ENCODE assay signal across 8 cellular contexts in genomic region chr12:76820888-76821482, GRCh38. TPM values are rescaled to one million over a fixed set of nuclear protein-coding genes. Genes with fewer than 3 reads are reported as not detected.
DNase-seq lines count a peak whose midpoint lies in the region; ATAC-seq and TF ChIP-seq lines count a peak whose summit lies in the region.

No MANE protein-coding gene starts in this region.

- H3K4me1 Mint-ChIP-seq in activated CD4-positive, alpha-beta T cell treated with anti-CD3 and anti-CD28 coated beads, Interleukin-2, amount 10 ng/mL, durations not matched to agents 7 days and 5 days, result no peaks in the 10 kb centered on the region

- DNase-seq in AG04449 (ENCODE audit: low read depth, low spot score) (no peak), GM13977 (ENCODE audit: low spot score) (no peak), RWPE1 (ENCODE audit: low spot score) (peak; percentile 47), fibroblast of villous mesenchyme (ENCODE audit: low read depth) (peak; percentile 38), smooth muscle cell of the brain vasculature (ENCODE audit: low read depth, low spot score) (peak; percentile 6)
- no peak for DNase-seq in activated CD4-positive, alpha-beta T cell treated with anti-CD3 and anti-CD28 coated beads, Interleukin-2, amount 10 ng/mL, durations not matched to agents 7 days and 5 days

- H3K27me3 Mint-ChIP-seq in activated CD4-positive, alpha-beta T cell treated with anti-CD3 and anti-CD28 coated beads, Interleukin-2, amount 10 ng/mL, durations not matched to agents 7 days and 5 days, result no peaks in the 10 kb centered on the region

- ATAC-seq in GM18868 (IDR thresholded peaks at IDR 0.05; ENCODE audit: unreplicated experiment), result no peak
- no peak for ATAC-seq in HG02973 (IDR thresholded peaks at IDR 0.05; ENCODE audit: unreplicated experiment)

- CTCF ChIA-PET in AG04449 (lab: Yijun Ruan, JAX), result interaction anchor here (0.6 to 3.4 kb wide), 30 partner anchors 9 to 262 kb away, joined by 3 to 29 read pairs (median 4); no protein-coding TSS in a partner anchor
- CTCF ChIA-PET in RWPE1 (lab: Yijun Ruan, JAX), result interaction anchor here (0.6 to 1.2 kb wide), 8 partner anchors 9 to 1265 kb away, joined by 3 to 8 read pairs (median 4); no protein-coding TSS in a partner anchor
- CTCF ChIA-PET in activated CD4-positive, alpha-beta T cell treated with anti-CD3 and anti-CD28 coated beads, Interleukin-2, amount 10 ng/mL, durations not matched to agents 7 days and 5 days (lab: Charles Lee), result interaction anchor here (1.2 kb wide), 1 partner anchor 20 kb away, joined by 3 read pairs; no protein-coding TSS in a partner anchor

- H3K27ac Mint-ChIP-seq in activated CD4-positive, alpha-beta T cell treated with anti-CD3 and anti-CD28 coated beads, Interleukin-2, amount 10 ng/mL, durations not matched to agents 7 days and 5 days, result no peak overlapping the region

- H3K27ac ChIP-seq in RWPE1, result no peak overlapping the region

- POLR2A ChIA-PET in AG04449 (lab: Yijun Ruan, JAX) (no interaction called here), RWPE1 (lab: Yijun Ruan, JAX; ENCODE audit: low non-redundant PET) (no interaction called here)
- POLR2A ChIA-PET in activated CD4-positive, alpha-beta T cell treated with anti-CD3 and anti-CD28 coated beads, Interleukin-2, amount 10 ng/mL, durations not matched to agents 7 days and 5 days (lab: Charles Lee), result no interaction called here

- in situ Hi-C loops in GM13977 (cut with MboI; ENCODE audit: low pct_unique_long_range_greater_than_20kb, low sequenced_read_pairs, unreplicated experiment), result no loop called here

- TF ChIP-seq CTCF in AG04449 (IDR thresholded peaks at IDR 0.05; ENCODE audit: insufficient read depth, low read length, missing control alignments) (peak; percentile 72), GM13977 (IDR thresholded peaks at IDR 0.05; ENCODE audit: extremely low read depth, insufficient read depth, missing control alignments) (peak; percentile 28), RWPE1 (conservative IDR thresholded peaks at IDR 0.05; ENCODE audit: low read depth) (peak; percentile 69), fibroblast of villous mesenchyme (IDR thresholded peaks at IDR 0.05; ENCODE audit: insufficient read depth, low read depth, low read length) (peak; percentile 71)

- no peaks in the 10 kb centered on the region for H3K9me3 Mint-ChIP-seq in activated CD4-positive, alpha-beta T cell treated with anti-CD3 and anti-CD28 coated beads, Interleukin-2, amount 10 ng/mL, durations not matched to agents 7 days and 5 days

- peaks cover 3% of the 10 kb centered on the region for H3K36me3 Mint-ChIP-seq in activated CD4-positive, alpha-beta T cell treated with anti-CD3 and anti-CD28 coated beads, Interleukin-2, amount 10 ng/mL, durations not matched to agents 7 days and 5 days (ENCODE audit: low read depth)

- H3K4me3 ChIP-seq in AG04449 (ENCODE audit: low read depth, low read length) (no peak overlapping the region), fibroblast of villous mesenchyme (ENCODE audit: low read depth, low read length) (no peak overlapping the region)

- H3K4me3 Mint-ChIP-seq in activated CD4-positive, alpha-beta T cell treated with anti-CD3 and anti-CD28 coated beads, Interleukin-2, amount 10 ng/mL, durations not matched to agents 7 days and 5 days, result no peak overlapping the region

RNA-seq across cellular contexts. Expression of gene ZDHHC17, which starts 57.1 kb away (rescaled TPM):
- 73.0 and 88.3 TPM in 2 replicates for total RNA-seq in fibroblast of villous mesenchyme
- total RNA-seq in activated CD4-positive, alpha-beta T cell treated with anti-CD3 and anti-CD28 coated beads, Interleukin-2, amount 10 ng/mL, durations not matched to agents 7 days and 5 days, result 10 to 100 TPM; 27.6 to 33.4 TPM

RNA-seq across cellular contexts. Expression of gene CSRP2, which starts 57.8 kb away (rescaled TPM):
- total RNA-seq in fibroblast of villous mesenchyme, result 64.3 and 131 TPM in 2 replicates
- total RNA-seq in activated CD4-positive, alpha-beta T cell treated with anti-CD3 and anti-CD28 coated beads, Interleukin-2, amount 10 ng/mL, durations not matched to agents 7 days and 5 days, result under 1 TPM in 1 of 2 experiments, not detected in 1; 0.22 TPM

Comparison
In these comparisons a context has a peak if more than half of its experiments do, and no peak if none do; other contexts are left out.
1. DNase-seq: peak in RWPE1 (single experiment), fibroblast of villous mesenchyme (single experiment) and smooth muscle cell of the brain vasculature (single experiment); none in AG04449 (single experiment), GM13977 (single experiment) and activated CD4-positive, alpha-beta T cell treated with anti-CD3 and anti-CD28 coated beads, Interleukin-2, amount 10 ng/mL, durations not matched to agents 7 days and 5 days (single experiment).
2. RNA of gene CSRP2, which starts 57.8 kb away (total RNA-seq): 64.3 to 131 TPM in fibroblast of villous mesenchyme; 0.22 TPM in activated CD4-positive, alpha-beta T cell treated with anti-CD3 and anti-CD28 coated beads, Interleukin-2, amount 10 ng/mL, durations not matched to agents 7 days and 5 days; every median in the first group is over 10 times any median in the second.
3. Peak in every context shown above with its lines, with median percentiles within 50 percentile points of each other: CTCF ChIP-seq.